ENCODE assay signal across 1 cellular context in the genomic region with DNA sequence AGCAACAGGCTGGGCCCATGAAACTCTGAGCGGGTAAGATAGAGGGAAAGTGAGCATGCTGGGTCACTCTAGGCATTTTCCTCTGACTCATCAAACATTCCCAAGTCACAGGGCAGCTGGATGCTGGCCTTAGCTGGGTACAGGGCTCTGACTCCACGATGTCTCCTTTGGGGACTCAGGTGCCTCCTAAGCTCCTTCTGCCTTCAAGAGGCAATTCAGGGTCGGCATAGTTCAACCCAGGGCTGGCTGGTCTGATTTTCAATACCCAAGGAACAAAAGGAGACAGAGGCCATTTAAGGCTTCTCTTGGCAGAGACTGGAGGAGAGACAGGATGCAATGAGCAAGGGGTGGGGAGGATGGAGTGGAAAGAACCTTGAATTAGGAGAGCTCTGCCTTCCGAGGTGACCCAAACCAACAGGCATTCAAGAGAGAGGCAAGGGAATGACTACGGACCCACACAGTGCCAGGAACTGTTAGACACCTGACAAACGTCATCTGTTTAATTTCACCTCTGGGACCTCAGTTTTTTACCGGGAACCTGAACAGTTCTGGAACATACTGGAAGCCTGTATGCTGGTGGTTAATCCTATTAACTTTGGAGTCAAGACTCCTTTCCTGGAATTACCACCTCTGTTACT.
TF ChIP-seq lines count a peak whose summit lies in the region.

No MANE protein-coding gene starts in this region.

TF ChIP-seq in GM23338, 12 proteins besides CTCF, POLR2A, EP300 and RAD21:
- TF ChIP-seq, protein P1, sequence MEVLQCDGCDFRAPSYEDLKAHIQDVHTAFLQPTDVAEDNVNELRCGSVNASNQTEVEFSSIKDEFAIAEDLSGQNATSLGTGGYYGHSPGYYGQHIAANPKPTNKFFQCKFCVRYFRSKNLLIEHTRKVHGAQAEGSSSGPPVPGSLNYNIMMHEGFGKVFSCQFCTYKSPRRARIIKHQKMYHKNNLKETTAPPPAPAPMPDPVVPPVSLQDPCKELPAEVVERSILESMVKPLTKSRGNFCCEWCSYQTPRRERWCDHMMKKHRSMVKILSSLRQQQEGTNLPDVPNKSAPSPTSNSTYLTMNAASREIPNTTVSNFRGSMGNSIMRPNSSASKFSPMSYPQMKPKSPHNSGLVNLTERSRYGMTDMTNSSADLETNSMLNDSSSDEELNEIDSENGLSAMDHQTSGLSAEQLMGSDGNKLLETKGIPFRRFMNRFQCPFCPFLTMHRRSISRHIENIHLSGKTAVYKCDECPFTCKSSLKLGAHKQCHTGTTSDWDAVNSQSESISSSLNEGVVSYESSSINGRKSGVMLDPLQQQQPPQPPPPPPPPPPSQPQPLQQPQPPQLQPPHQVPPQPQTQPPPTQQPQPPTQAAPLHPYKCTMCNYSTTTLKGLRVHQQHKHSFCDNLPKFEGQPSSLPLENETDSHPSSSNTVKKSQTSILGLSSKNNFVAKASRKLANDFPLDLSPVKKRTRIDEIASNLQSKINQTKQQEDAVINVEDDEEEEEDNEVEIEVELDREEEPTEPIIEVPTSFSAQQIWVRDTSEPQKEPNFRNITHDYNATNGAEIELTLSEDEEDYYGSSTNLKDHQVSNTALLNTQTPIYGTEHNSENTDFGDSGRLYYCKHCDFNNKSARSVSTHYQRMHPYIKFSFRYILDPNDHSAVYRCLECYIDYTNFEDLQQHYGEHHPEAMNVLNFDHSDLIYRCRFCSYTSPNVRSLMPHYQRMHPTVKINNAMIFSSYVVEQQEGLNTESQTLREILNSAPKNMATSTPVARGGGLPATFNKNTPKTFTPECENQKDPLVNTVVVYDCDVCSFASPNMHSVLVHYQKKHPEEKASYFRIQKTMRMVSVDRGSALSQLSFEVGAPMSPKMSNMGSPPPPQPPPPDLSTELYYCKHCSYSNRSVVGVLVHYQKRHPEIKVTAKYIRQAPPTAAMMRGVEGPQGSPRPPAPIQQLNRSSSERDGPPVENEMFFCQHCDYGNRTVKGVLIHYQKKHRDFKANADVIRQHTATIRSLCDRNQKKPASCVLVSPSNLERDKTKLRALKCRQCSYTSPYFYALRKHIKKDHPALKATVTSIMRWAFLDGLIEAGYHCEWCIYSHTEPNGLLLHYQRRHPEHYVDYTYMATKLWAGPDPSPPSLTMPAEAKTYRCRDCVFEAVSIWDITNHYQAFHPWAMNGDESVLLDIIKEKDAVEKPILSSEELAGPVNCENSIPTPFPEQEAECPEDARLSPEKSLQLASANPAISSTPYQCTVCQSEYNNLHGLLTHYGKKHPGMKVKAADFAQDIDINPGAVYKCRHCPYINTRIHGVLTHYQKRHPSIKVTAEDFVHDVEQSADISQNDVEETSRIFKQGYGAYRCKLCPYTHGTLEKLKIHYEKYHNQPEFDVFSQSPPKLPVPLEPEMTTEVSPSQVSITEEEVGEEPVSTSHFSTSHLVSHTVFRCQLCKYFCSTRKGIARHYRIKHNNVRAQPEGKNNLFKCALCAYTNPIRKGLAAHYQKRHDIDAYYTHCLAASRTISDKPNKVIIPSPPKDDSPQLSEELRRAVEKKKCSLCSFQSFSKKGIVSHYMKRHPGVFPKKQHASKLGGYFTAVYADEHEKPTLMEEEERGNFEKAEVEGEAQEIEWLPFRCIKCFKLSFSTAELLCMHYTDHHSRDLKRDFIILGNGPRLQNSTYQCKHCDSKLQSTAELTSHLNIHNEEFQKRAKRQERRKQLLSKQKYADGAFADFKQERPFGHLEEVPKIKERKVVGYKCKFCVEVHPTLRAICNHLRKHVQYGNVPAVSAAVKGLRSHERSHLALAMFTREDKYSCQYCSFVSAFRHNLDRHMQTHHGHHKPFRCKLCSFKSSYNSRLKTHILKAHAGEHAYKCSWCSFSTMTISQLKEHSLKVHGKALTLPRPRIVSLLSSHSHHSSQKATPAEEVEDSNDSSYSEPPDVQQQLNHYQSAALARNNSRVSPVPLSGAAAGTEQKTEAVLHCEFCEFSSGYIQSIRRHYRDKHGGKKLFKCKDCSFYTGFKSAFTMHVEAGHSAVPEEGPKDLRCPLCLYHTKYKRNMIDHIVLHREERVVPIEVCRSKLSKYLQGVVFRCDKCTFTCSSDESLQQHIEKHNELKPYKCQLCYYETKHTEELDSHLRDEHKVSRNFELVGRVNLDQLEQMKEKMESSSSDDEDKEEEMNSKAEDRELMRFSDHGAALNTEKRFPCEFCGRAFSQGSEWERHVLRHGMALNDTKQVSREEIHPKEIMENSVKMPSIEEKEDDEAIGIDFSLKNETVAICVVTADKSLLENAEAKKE (CRISPR knock-in tag; IDR thresholded peaks at IDR 0.05): no peak
- no peak for TF ChIP-seq CREB1 (CRISPR knock-in tag; IDR thresholded peaks at IDR 0.05; ENCODE audit: low read depth)
- TF ChIP-seq POLR2AphosphoS5 (IDR thresholded peaks at IDR 0.05; ENCODE audit: low read depth): no peak
- TF ChIP-seq, protein P2, sequence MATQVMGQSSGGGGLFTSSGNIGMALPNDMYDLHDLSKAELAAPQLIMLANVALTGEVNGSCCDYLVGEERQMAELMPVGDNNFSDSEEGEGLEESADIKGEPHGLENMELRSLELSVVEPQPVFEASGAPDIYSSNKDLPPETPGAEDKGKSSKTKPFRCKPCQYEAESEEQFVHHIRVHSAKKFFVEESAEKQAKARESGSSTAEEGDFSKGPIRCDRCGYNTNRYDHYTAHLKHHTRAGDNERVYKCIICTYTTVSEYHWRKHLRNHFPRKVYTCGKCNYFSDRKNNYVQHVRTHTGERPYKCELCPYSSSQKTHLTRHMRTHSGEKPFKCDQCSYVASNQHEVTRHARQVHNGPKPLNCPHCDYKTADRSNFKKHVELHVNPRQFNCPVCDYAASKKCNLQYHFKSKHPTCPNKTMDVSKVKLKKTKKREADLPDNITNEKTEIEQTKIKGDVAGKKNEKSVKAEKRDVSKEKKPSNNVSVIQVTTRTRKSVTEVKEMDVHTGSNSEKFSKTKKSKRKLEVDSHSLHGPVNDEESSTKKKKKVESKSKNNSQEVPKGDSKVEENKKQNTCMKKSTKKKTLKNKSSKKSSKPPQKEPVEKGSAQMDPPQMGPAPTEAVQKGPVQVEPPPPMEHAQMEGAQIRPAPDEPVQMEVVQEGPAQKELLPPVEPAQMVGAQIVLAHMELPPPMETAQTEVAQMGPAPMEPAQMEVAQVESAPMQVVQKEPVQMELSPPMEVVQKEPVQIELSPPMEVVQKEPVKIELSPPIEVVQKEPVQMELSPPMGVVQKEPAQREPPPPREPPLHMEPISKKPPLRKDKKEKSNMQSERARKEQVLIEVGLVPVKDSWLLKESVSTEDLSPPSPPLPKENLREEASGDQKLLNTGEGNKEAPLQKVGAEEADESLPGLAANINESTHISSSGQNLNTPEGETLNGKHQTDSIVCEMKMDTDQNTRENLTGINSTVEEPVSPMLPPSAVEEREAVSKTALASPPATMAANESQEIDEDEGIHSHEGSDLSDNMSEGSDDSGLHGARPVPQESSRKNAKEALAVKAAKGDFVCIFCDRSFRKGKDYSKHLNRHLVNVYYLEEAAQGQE (IDR thresholded peaks at IDR 0.05; ENCODE audit: unreplicated experiment): no peak
- no peak for TF ChIP-seq NANOG (IDR thresholded peaks at IDR 0.05; ENCODE audit: borderline replicate concordance)
- no peak for TF ChIP-seq ZNF331 (CRISPR knock-in tag; IDR thresholded peaks at IDR 0.05; ENCODE audit: low read depth)
- no peak for TF ChIP-seq JUNB (IDR thresholded peaks at IDR 0.05; ENCODE audit: unreplicated experiment)
- TF ChIP-seq EZH2 (IDR thresholded peaks at IDR 0.05; ENCODE audit: low read depth, unreplicated experiment): no peak
- TF ChIP-seq ZNF114 (CRISPR knock-in tag; IDR thresholded peaks at IDR 0.05): no peak
- TF ChIP-seq, protein P3, sequence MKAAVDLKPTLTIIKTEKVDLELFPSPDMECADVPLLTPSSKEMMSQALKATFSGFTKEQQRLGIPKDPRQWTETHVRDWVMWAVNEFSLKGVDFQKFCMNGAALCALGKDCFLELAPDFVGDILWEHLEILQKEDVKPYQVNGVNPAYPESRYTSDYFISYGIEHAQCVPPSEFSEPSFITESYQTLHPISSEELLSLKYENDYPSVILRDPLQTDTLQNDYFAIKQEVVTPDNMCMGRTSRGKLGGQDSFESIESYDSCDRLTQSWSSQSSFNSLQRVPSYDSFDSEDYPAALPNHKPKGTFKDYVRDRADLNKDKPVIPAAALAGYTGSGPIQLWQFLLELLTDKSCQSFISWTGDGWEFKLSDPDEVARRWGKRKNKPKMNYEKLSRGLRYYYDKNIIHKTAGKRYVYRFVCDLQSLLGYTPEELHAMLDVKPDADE (IDR thresholded peaks at IDR 0.05): no peak
- no peak for TF ChIP-seq STAT1 (IDR thresholded peaks at IDR 0.05; ENCODE audit: unreplicated experiment)
